In genomic region chr4:121706595-121707021, GRCh38 we compare ENCODE assay signal across 10 cellular contexts.
DNase-seq lines count a peak whose midpoint lies in the region; TF ChIP-seq lines count a peak whose summit lies in the region.
"Had no signal": no experiment of that assay in that cellular context is flagged by ENCODE, and none has a peak within 500 bp of the region (broad histone marks: within the 10 kb centered on the region; RNA-seq: fewer than 3 reads in every experiment).

No MANE protein-coding gene starts in this region.

- peak; percentile 31 to 38 for DNase-seq in activated CD4-positive, alpha-beta T cell treated with anti-CD3 and anti-CD28 coated beads for 24 hours (ENCODE audit: low read depth in 2 of 2)
- DNase-seq in activated CD4-positive, alpha-beta T cell treated with anti-CD3 and anti-CD28 coated beads, Interleukin-2, amount 50 U/mL, for 4 hours: no peak
- peak; percentile 2 for DNase-seq in NK-92 (lab: John Stamatoyannopoulos, UW; ENCODE audit: unreplicated experiment)
- peak; percentile 57 to 77 for DNase-seq in cardiac fibroblast (ENCODE audit: low read depth in 2 of 2)
- DNase-seq in stimulated activated CD8-positive, alpha-beta memory T cell treated with anti-CD3 and anti-CD28 coated beads, Interleukin-2, amount 100 ng/mL, for 48 hours (ENCODE audit: low read depth in 2 of 2): peak; percentile 51 to 52
- DNase-seq in NCI-H146 (lab: John Stamatoyannopoulos, UW): no peak
- DNase-seq in NCI-H1048 (lab: John Stamatoyannopoulos, UW): no peak
- no peak for DNase-seq in substantia nigra (lab: John Stamatoyannopoulos, UW)
- DNase-seq: NCI-H2171 treated with DMSO at 0.1 percent for 48 hours had no signal

- TF ChIP-seq CTCF in cardiac fibroblast (IDR thresholded peaks at IDR 0.05; ENCODE audit: low read depth, low read length): no peak

- H3K27ac ChIP-seq in substantia nigra (ENCODE audit: low read depth, low read length, poor library complexity, severe bottlenecking): no peak overlapping the region
- H3K27ac ChIP-seq: 22Rv1 had no signal

- no peak overlapping the region for H3K4me3 ChIP-seq in cardiac fibroblast (replicated peaks in 1 of 2; ENCODE audit: low read depth in 2 of 2, low read length in 2 of 2)

Comparison
In these comparisons a context has a peak if more than half of its experiments do, and no peak if none do; other contexts are left out.
1. DNase-seq: peak in activated CD4-positive, alpha-beta T cell treated with anti-CD3 and anti-CD28 coated beads for 24 hours (2 of 2), NK-92 (single experiment), cardiac fibroblast (2 of 2) and stimulated activated CD8-positive, alpha-beta memory T cell treated with anti-CD3 and anti-CD28 coated beads, Interleukin-2, amount 100 ng/mL, for 48 hours (2 of 2); none in activated CD4-positive, alpha-beta T cell treated with anti-CD3 and anti-CD28 coated beads, Interleukin-2, amount 50 U/mL, for 4 hours (0 of 2), NCI-H146 (single experiment), NCI-H1048 (single experiment) and substantia nigra (0 of 49).